11 cellular contexts compared by ENCODE assay signal in the genomic region with DNA sequence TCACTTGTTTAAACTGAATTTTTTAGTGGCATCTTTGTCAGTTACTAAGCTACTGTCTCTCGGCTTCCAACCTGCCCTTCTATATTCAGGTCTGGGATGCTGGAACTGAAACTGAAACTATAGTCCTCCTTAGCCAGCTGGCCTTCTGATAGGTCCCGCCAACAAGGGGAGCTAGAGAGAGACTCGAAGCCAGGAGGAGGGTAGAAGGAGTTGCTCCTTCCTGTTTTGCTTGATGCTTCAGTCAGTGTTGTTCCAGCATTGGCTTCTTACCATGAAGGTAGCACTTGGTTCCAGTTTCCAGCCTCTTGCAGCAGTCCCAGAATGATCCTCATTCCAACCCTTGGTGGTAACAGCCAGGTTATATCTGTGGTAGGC. TPM values are rescaled to one million over a fixed set of nuclear protein-coding genes. Genes with fewer than 3 reads are reported as not detected.
A peak's percentile ranks its signal among the peaks of the same experiment; 100 is the strongest.
DNase-seq lines count a peak whose midpoint lies in the region; ATAC-seq, FAIRE-seq and TF ChIP-seq lines count a peak whose summit lies in the region.
"Had no signal": no experiment of that assay in that cellular context is flagged by ENCODE, and none has a peak within 500 bp of the region (broad histone marks: within the 10 kb centered on the region; RNA-seq: fewer than 3 reads in every experiment).

No MANE protein-coding gene starts in this region.

- no peak overlapping the region for H3K4me3 Mint-ChIP-seq in activated CD8-positive, alpha-beta memory T cell treated with anti-CD3 and anti-CD28 coated beads, Interleukin-2, amount 10 ng/mL, durations not matched to agents 7 days and 5 days
- no peak overlapping the region for H3K4me3 Mint-ChIP-seq in endodermal cell

- DNase-seq in activated CD8-positive, alpha-beta memory T cell treated with anti-CD3 and anti-CD28 coated beads, Interleukin-2, amount 10 ng/mL, durations not matched to agents 7 days and 5 days: peak; percentile 63
- no peak for DNase-seq in activated CD8-positive, alpha-beta memory T cell treated with anti-CD3 and anti-CD28 coated beads for 24 hours
- DNase-seq in NOMO-1 treated with dmso at 0.1 percent for 144 hours (lab: John Stamatoyannopoulos, UW; ENCODE audit: unreplicated experiment) (peak; percentile 67), endodermal cell (peak; percentile 65), small intestine (peak; percentile 85), kidney glomerular epithelial cell (lab: John Stamatoyannopoulos, UW) (no peak)
- DNase-seq: kidney; stimulated activated naive CD8-positive, alpha-beta T cell treated with anti-CD3 and anti-CD28 coated beads, Interleukin-15, Interleukin-2, amounts not matched to agents 100 U/mL and 50 U/mL, for 24 hours had no signal

- no peak for FAIRE-seq in small intestine (lab: Jason Lieb, UNC)
- FAIRE-seq: kidney had no signal

- H3K27ac Mint-ChIP-seq in activated CD8-positive, alpha-beta memory T cell treated with anti-CD3 and anti-CD28 coated beads, Interleukin-2, amount 10 ng/mL, durations not matched to agents 7 days and 5 days: peak overlapping the region; percentile 37
- no peak overlapping the region for H3K27ac Mint-ChIP-seq in endodermal cell

- H3K27me3 ChIP-seq in endodermal cell (ENCODE audit: control insufficient read depth, insufficient read depth, low read length, poor library complexity, severe bottlenecking) (no peaks in the 10 kb centered on the region), small intestine (ENCODE audit: control insufficient read depth in 2 of 2, insufficient read depth in 2 of 2, low read length in 2 of 2) (no peaks in the 10 kb centered on the region)

- no peak overlapping the region for H3K9ac ChIP-seq in endodermal cell (ENCODE audit: extremely low read depth, low read length, poor library complexity, severe bottlenecking)

- H3K9me3 ChIP-seq in endodermal cell (ENCODE audit: control insufficient read depth, low read length) (no peaks in the 10 kb centered on the region), small intestine (ENCODE audit: control insufficient read depth, low read depth) (no peaks in the 10 kb centered on the region)

- H3K27ac ChIP-seq in endodermal cell (ENCODE audit: low read depth, low read length) (no peak overlapping the region), small intestine (ENCODE audit: low read depth in 1 of 2, low read length in 1 of 2) (no peak overlapping the region)

- CTCF ChIA-PET in activated CD8-positive, alpha-beta memory T cell treated with anti-CD3 and anti-CD28 coated beads, Interleukin-2, amount 10 ng/mL, durations not matched to agents 7 days and 5 days (lab: Charles Lee): interaction anchor here (0.7 to 0.9 kb wide), 2 partner anchors 31 to 37 kb away, joined by 3 to 4 read pairs; no protein-coding TSS in a partner anchor

- WGBS in endodermal cell (ENCODE audit: insufficient coverage in 1 of 2, insufficient read length in 1 of 2), 2 experiments: 89% methylated on average over 3 of the region's 3 CpGs; no CpG with 5 or more reads in 1 of the 2 experiments
- WGBS in small intestine, 3 donors: 9 to 30% (median 22%) methylated on average over 3 of the region's 3 CpGs

- peaks cover 6% of the 10 kb centered on the region for H3K27me3 Mint-ChIP-seq in activated CD8-positive, alpha-beta memory T cell treated with anti-CD3 and anti-CD28 coated beads, Interleukin-2, amount 10 ng/mL, durations not matched to agents 7 days and 5 days
- no peaks in the 10 kb centered on the region for H3K27me3 Mint-ChIP-seq in endodermal cell (ENCODE audit: insufficient read depth)

- peaks cover 11% of the 10 kb centered on the region for H3K4me1 Mint-ChIP-seq in activated CD8-positive, alpha-beta memory T cell treated with anti-CD3 and anti-CD28 coated beads, Interleukin-2, amount 10 ng/mL, durations not matched to agents 7 days and 5 days
- H3K4me1 Mint-ChIP-seq in endodermal cell: no peaks in the 10 kb centered on the region

- no peaks in the 10 kb centered on the region for H3K4me1 ChIP-seq in endodermal cell (ENCODE audit: control insufficient read depth, insufficient read depth, low read length)
- peaks cover 4 to 5% of the 10 kb centered on the region in 2 donors for H3K4me1 ChIP-seq in small intestine (ENCODE audit: control insufficient read depth in 2 of 2, insufficient read depth in 1 of 2, low read depth in 1 of 2, low read length in 1 of 2)

- H3K36me3 ChIP-seq in endodermal cell (ENCODE audit: control insufficient read depth, insufficient read depth, low read length) (no peaks in the 10 kb centered on the region), small intestine (ENCODE audit: control insufficient read depth in 2 of 2, insufficient read depth in 2 of 2, low read length in 2 of 2) (no peaks in the 10 kb centered on the region)

- peak; percentile 95 for ATAC-seq in activated CD8-positive, alpha-beta memory T cell treated with anti-CD3 and anti-CD28 coated beads, Interleukin-2, amount 10 ng/mL, durations not matched to agents 7 days and 5 days
- ATAC-seq in GM18517 (IDR thresholded peaks at IDR 0.05; ENCODE audit: unreplicated experiment) (no peak), HG03045 (IDR thresholded peaks at IDR 0.05; ENCODE audit: unreplicated experiment) (no peak)
- ATAC-seq: stimulated activated naive CD8-positive, alpha-beta T cell treated with anti-CD3 and anti-CD28 coated beads, Interleukin-15, Interleukin-2, amounts not matched to agents 100 U/mL and 50 U/mL, for 24 hours had no signal

- H3K36me3 Mint-ChIP-seq in activated CD8-positive, alpha-beta memory T cell treated with anti-CD3 and anti-CD28 coated beads, Interleukin-2, amount 10 ng/mL, durations not matched to agents 7 days and 5 days: no peaks in the 10 kb centered on the region
- peaks cover 7% of the 10 kb centered on the region for H3K36me3 Mint-ChIP-seq in endodermal cell (ENCODE audit: low read depth)

- H3K4me3 ChIP-seq in endodermal cell (ENCODE audit: low read length) (no peak overlapping the region), small intestine (ENCODE audit: low read depth in 1 of 2, low read length in 2 of 2) (no peak overlapping the region)

- peak; percentile 16 for TF ChIP-seq CTCF in endodermal cell (conservative IDR thresholded peaks at IDR 0.05)

- H3K9me3 Mint-ChIP-seq in activated CD8-positive, alpha-beta memory T cell treated with anti-CD3 and anti-CD28 coated beads, Interleukin-2, amount 10 ng/mL, durations not matched to agents 7 days and 5 days (ENCODE audit: low read depth): no peaks in the 10 kb centered on the region
- H3K9me3 Mint-ChIP-seq in endodermal cell: no peaks in the 10 kb centered on the region

RNA-seq across cellular contexts. Expression of gene HORMAD2, which starts 32.9 kb away (rescaled TPM):
- total RNA-seq in activated CD8-positive, alpha-beta memory T cell treated with anti-CD3 and anti-CD28 coated beads, Interleukin-2, amount 10 ng/mL, durations not matched to agents 7 days and 5 days: under 1 TPM in 1 of 2 experiments, not detected in 1; 0.09 TPM
- under 1 TPM in 1 of 2 donors, not detected in 1; 0.55 TPM for total RNA-seq in endodermal cell
- not detected for polyA plus RNA-seq in endodermal cell (2013, experiment 1 of 2)
- polyA plus RNA-seq in endodermal cell (2013, experiment 2 of 2): not detected
- polyA plus RNA-seq in small intestine: not detected
- total RNA-seq: kidney, NCI-H460 had no signal

Comparison
In these comparisons a context has a peak if more than half of its experiments do, and no peak if none do; other contexts are left out.
1. DNase-seq: peak in activated CD8-positive, alpha-beta memory T cell treated with anti-CD3 and anti-CD28 coated beads, Interleukin-2, amount 10 ng/mL, durations not matched to agents 7 days and 5 days (single experiment), NOMO-1 treated with dmso at 0.1 percent for 144 hours (single experiment), endodermal cell (single experiment) and small intestine (single experiment); none in activated CD8-positive, alpha-beta memory T cell treated with anti-CD3 and anti-CD28 coated beads for 24 hours (single experiment) and kidney glomerular epithelial cell (single experiment).